In the genomic region with DNA sequence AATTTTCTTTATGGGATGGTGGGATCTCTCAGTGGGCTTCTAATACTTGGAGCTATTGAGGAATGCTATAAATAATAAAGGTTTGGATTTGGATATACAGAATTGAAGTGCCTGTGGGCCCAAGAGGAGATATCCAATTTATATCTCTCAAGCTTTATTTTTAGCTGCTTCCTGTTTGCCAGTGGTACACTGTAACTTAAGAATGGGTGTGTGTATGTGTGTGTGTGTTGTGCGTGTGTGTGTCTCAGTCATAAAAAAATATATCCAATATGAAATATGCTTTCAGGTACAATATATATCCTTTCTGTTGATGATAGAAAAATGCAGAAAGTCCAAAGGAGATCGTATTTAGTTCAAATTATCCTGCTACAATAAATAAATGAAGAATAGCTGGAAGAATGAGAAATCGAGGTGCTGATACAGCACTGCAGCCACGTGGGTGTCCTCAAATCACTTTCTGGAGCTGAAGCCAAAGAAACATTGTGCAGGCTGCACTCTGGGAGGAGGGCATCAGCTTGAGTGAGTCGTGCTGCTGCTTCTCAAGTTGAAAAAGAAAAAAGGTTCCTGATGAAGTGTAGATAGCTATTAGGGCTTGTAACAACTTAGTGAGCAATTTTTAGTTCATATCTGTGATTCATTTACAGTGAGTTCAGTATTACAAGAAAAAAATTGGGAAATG, we compare ENCODE assay signal across 1 cellular context.
TF ChIP-seq lines count a peak whose summit lies in the region.

No MANE protein-coding gene starts in this region.

TF ChIP-seq in H1, 55 proteins besides CTCF, POLR2A, EP300 and RAD21:
- no peak for TF ChIP-seq HDAC2 (IDR thresholded peaks at IDR 0.05; ENCODE audit: borderline replicate concordance in 1 of 2, low read depth in 2 of 2, low read length in 2 of 2)
- no peak for TF ChIP-seq RFX5 (IDR thresholded peaks at IDR 0.05; ENCODE audit: borderline replicate concordance, low read depth, low read length)
